9 cellular contexts compared by ENCODE assay signal in the genomic region with DNA sequence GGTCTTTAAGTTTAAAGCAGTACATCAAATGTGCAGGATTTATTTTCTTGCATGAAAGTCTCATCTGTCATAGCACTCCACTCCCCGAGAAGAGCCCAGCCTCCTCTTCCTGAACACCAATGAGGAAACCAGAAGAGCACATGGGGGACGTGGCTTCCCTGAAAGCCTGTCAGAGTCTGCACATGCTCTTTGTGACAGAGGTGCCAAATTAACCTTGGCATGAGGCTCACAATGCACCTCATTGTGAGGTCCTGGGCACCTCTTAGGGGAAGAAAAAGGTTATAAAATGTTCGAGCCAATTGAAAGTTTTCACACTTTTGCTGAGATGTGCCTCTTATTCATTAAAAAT.
DNase-seq lines count a peak whose midpoint lies in the region; ATAC-seq and TF ChIP-seq lines count a peak whose summit lies in the region.
"Had no signal": no experiment of that assay in that cellular context is flagged by ENCODE, and none has a peak within 500 bp of the region (broad histone marks: within the 10 kb centered on the region; RNA-seq: fewer than 3 reads in every experiment).

No MANE protein-coding gene starts in this region.

- H3K4me3 ChIP-seq in body of pancreas = peak overlapping the region; percentile 2 to 27
- peak overlapping the region; percentile 46 to 53 (median 49) for H3K4me3 ChIP-seq in stomach

- H3K27ac ChIP-seq in body of pancreas (peak overlapping the region; percentile 39 to 87 (median 77)), stomach (peak overlapping the region; percentile 19 to 90 (median 83))
- H3K27ac ChIP-seq: epithelial cell of prostate had no signal

- TF ChIP-seq EP300 in stomach (IDR thresholded peaks at IDR 0.05) = no peak

- ATAC-seq in GM19438 (IDR thresholded peaks at IDR 0.05; ENCODE audit: low read depth, unreplicated experiment) (peak; percentile 50), body of pancreas (peak; percentile 83), HG02642 (IDR thresholded peaks at IDR 0.05; ENCODE audit: poor library complexity, unreplicated experiment) (no peak), GM21528 (IDR thresholded peaks at IDR 0.05; ENCODE audit: low FRiP score, unreplicated experiment) (no peak)

- TF ChIP-seq CTCF in body of pancreas (IDR thresholded peaks at IDR 0.05) = no peak
- no peak for TF ChIP-seq CTCF in stomach (IDR thresholded peaks at IDR 0.05)

- H3K36me3 ChIP-seq in body of pancreas (replicated peaks in 1 of 2; ENCODE audit: insufficient read depth in 1 of 2, low read depth in 2 of 2) = no peaks in the 10 kb centered on the region
- H3K36me3 ChIP-seq in stomach = no peaks in the 10 kb centered on the region

- DNase-seq in AG20443 (ENCODE audit: low spot score) (peak; percentile 76), NCI-H526 treated with DMSO at 0.1 percent for 48 hours (lab: John Stamatoyannopoulos, UW) (peak; percentile 10), body of pancreas (peak; percentile 66 to 87 (median 80)), kidney tubule cell (ENCODE audit: low spot score) (peak; percentile 65), stomach (peak; percentile 64)

- no peak for TF ChIP-seq POLR2A in body of pancreas (IDR thresholded peaks at IDR 0.05)
- TF ChIP-seq POLR2A in stomach (IDR thresholded peaks at IDR 0.05) = no peak

- peaks cover 41% of the 10 kb centered on the region for H3K4me1 ChIP-seq in body of pancreas
- peaks cover 26 to 54% (median 38%) of the 10 kb centered on the region in 4 donors for H3K4me1 ChIP-seq in stomach

- intact Hi-C loops in body of pancreas (cut with DNase I) (no loop called here), stomach (cut with DNase I; ENCODE audit: low total_unique reads) (no loop called here)

- H3K27me3 ChIP-seq in body of pancreas (no peaks in the 10 kb centered on the region), stomach (no peaks in the 10 kb centered on the region)

- no peaks in the 10 kb centered on the region for H3K9me3 ChIP-seq in body of pancreas
- H3K9me3 ChIP-seq in stomach = no peaks in the 10 kb centered on the region

- 5 to 6% methylated on average over 3 of the region's 3 CpGs for WGBS in body of pancreas, 2 donors
- WGBS in stomach, 5 donors = 1 to 9% (median 5%) methylated on average over 3 of the region's 3 CpGs

Comparison
In these comparisons a context has a peak if more than half of its experiments do, and no peak if none do; other contexts are left out.
1. DNase-seq: peak in every context shown above with its lines; median percentile 80 in body of pancreas; 76 in AG20443; 65 in kidney tubule cell; 64 in stomach; 10 in NCI-H526 treated with DMSO at 0.1 percent for 48 hours.
2. ATAC-seq: peak in GM19438 (single experiment) and body of pancreas (single experiment); none in HG02642 (single experiment) and GM21528 (single experiment).